20 cellular contexts compared by ENCODE assay signal in genomic region chr6:100038546-100038945, GRCh38. TPM values are rescaled to one million over a fixed set of nuclear protein-coding genes. Genes with fewer than 3 reads are reported as not detected.
"Had no signal": no experiment of that assay in that cellular context is flagged by ENCODE, and none has a peak within 500 bp of the region (broad histone marks: within the 10 kb centered on the region; RNA-seq: fewer than 3 reads in every experiment).

No MANE protein-coding gene starts in this region.

RNA-seq across cellular contexts. Expression of gene MCHR2, which starts 44.5 kb away (rescaled TPM):
- total RNA-seq: activated naive CD4-positive, alpha-beta T cell treated with anti-CD3 and anti-CD28 coated beads for 36 hours; activated naive CD4-positive, alpha-beta T cell treated with anti-CD3 and anti-CD28 coated beads, Interleukin-2, amount 50 U/mL, for 72 hours; activated naive CD8-positive, alpha-beta T cell treated with anti-CD3 and anti-CD28 coated beads for 36 hours; activated naive CD8-positive, alpha-beta T cell treated with anti-CD3 and anti-CD28 coated beads, Interleukin-2, amount 10 ng/mL, durations not matched to agents 7 days and 5 days; activated T-cell treated with anti-CD3 and anti-CD28 coated beads, Interleukin-2, amount 50 U/mL, for 4 hours; activated T-cell treated with anti-CD3 and anti-CD28 coated beads, Interleukin-2, amount 50 U/mL, for 72 hours; activated T-helper 1 cell treated with anti-CD3 and anti-CD28 coated beads, Interleukin-12 subunit alpha, Interleukin-12 subunit beta, Interleukin-2, Interleukin-4 antibody, amounts not matched to agents 30 ng/mL and 10 ng/mL and 1 ng/mL, durations not matched to agents 14 hours and 24 hours and 36 hours; activated T-helper 17 cell treated with anti-CD3 and anti-CD28 coated beads, Interleukin-2, amount 50 U/mL, for 72 hours; activated T-helper 2 cell treated with anti-CD3 and anti-CD28 coated beads, Interferon-gamma antibody, Interleukin-2, Interleukin-4, amounts not matched to agents 10 μg/mL and 5 μg/mL and 100 μg/mL, durations not matched to agents 14 hours and 24 hours and 36 hours; aorta; ascending aorta; astrocyte; body of pancreas; breast epithelium; bronchial epithelial cell; cardiac muscle cell; cardiac septum; chondrocyte had no signal
- polyA plus RNA-seq: adipose tissue, adrenal gland, aorta, cardiac muscle cell had no signal
